In genomic region chr3:44643024-44643423, GRCh38 we compare ENCODE assay signal across 15 cellular contexts. TPM values are rescaled to one million over a fixed set of nuclear protein-coding genes. Genes with fewer than 3 reads are reported as not detected.
DNase-seq lines count a peak whose midpoint lies in the region; ATAC-seq, FAIRE-seq and TF ChIP-seq lines count a peak whose summit lies in the region.
"Had no signal": no experiment of that assay in that cellular context is flagged by ENCODE, and none has a peak within 500 bp of the region (broad histone marks: within the 10 kb centered on the region; RNA-seq: fewer than 3 reads in every experiment).

No MANE protein-coding gene starts in this region.

- no peak overlapping the region for H3K56ac ChIP-seq in mesendoderm (ENCODE audit: low read length)

- H3K9me3 Mint-ChIP-seq in stimulated activated naive B cell treated with anti-CD40 and anti-IgM and Interleukin-4, amounts not matched to agents 10 μg/mL and 1 μg/mL and 100 μg/mL, for 72 hours: peaks cover 24 to 35% of the 10 kb centered on the region in 2 donors

- H3K27me3 ChIP-seq in adipocyte (replicated peaks; ENCODE audit: control insufficient read depth, insufficient read depth, low read length) (no peaks in the 10 kb centered on the region), mesendoderm (ENCODE audit: insufficient read depth, low read length, poor library complexity) (peaks cover 1% of the 10 kb centered on the region)

- no CpG with 5 or more reads among the region's 4 CpGs for WGBS in mesendoderm (ENCODE audit: extremely low coverage, insufficient coverage, low lambda C conversion rate)

- no peak overlapping the region for H3K23ac ChIP-seq in mesendoderm (ENCODE audit: low read length)

- DNase-seq in H54 (ENCODE audit: insufficient read length, low spot score) (no peak), adipocyte (ENCODE audit: low read depth) (no peak), mesendoderm (peak; percentile 6), MV-4-11 (lab: John Stamatoyannopoulos, UW) (no peak), T-helper 17 cell (no peak), RKO (ENCODE audit: low spot score) (no peak)
- no peak for DNase-seq in stimulated activated naive B cell treated with anti-CD40 and anti-IgM and Interleukin-4, amounts not matched to agents 10 μg/mL and 1 μg/mL and 100 μg/mL, for 72 hours
- DNase-seq: CD4-positive, CD25-positive, alpha-beta regulatory T cell; DMS79; H9; KBM-7 had no signal

- no peak overlapping the region for H2BK120ac ChIP-seq in mesendoderm (ENCODE audit: low read depth, low read length)

- H3K4me1 ChIP-seq in adipocyte (ENCODE audit: control insufficient read depth, insufficient read depth, low read length): peaks cover under 1% of the 10 kb centered on the region
- no peaks in the 10 kb centered on the region for H3K4me1 ChIP-seq in mesendoderm (ENCODE audit: control insufficient read depth, low read depth, low read length)
- H3K4me1 ChIP-seq: A549 had no signal

- peak; percentile 27 for FAIRE-seq in H54 (lab: Jason Lieb, UNC)
- FAIRE-seq: A549, GM12891, HTR-8/SVneo had no signal

- H4K5ac ChIP-seq in mesendoderm (ENCODE audit: low read length): no peak overlapping the region

- H3K27ac Mint-ChIP-seq in stimulated activated naive B cell treated with anti-CD40 and anti-IgM and Interleukin-4, amounts not matched to agents 10 μg/mL and 1 μg/mL and 100 μg/mL, for 72 hours: peak overlapping the region; percentile 31
- H3K27ac Mint-ChIP-seq in T-helper 17 cell: no peak overlapping the region
- H3K27ac Mint-ChIP-seq: CD4-positive, CD25-positive, alpha-beta regulatory T cell; GM23338; H9 had no signal

- H3K79me2 ChIP-seq in mesendoderm (ENCODE audit: control insufficient read depth, insufficient read depth, low read length): no peaks in the 10 kb centered on the region

- H3K4me3 ChIP-seq in adipocyte (ENCODE audit: low read length): peak overlapping the region; percentile 67
- H3K4me3 ChIP-seq in mesendoderm (ENCODE audit: low read length): peak overlapping the region; percentile 12
- H3K4me3 ChIP-seq: A549, GM23338 had no signal

- H3K27ac ChIP-seq in mesendoderm (ENCODE audit: low read depth, low read length): no peak overlapping the region
- H3K27ac ChIP-seq: A549 had no signal

- H3K4me2 ChIP-seq in mesendoderm (ENCODE audit: low read length): no peak overlapping the region
- H3K4me2 ChIP-seq: A549, GM23338 had no signal

- no peak for ATAC-seq in stimulated activated naive B cell treated with anti-CD40 and anti-IgM and Interleukin-4, amounts not matched to agents 10 μg/mL and 1 μg/mL and 100 μg/mL, for 72 hours (replicated peaks)
- no peak for ATAC-seq in T-helper 17 cell
- ATAC-seq: A549, GM23338 had no signal

- H2BK15ac ChIP-seq in mesendoderm (replicated peaks; ENCODE audit: low read depth): no peak overlapping the region

- H2AK5ac ChIP-seq in mesendoderm (ENCODE audit: low read length): no peak overlapping the region

- H3K9me3 ChIP-seq in adipocyte (ENCODE audit: control insufficient read depth, low read length) (peaks cover 50% of the 10 kb centered on the region), T-helper 17 cell (ENCODE audit: control insufficient read depth, low read length, poor library complexity, severe bottlenecking) (peaks cover 32% of the 10 kb centered on the region)

- no peak overlapping the region for H3K4me3 Mint-ChIP-seq in stimulated activated naive B cell treated with anti-CD40 and anti-IgM and Interleukin-4, amounts not matched to agents 10 μg/mL and 1 μg/mL and 100 μg/mL, for 72 hours
- H3K4me3 Mint-ChIP-seq in T-helper 17 cell: no peak overlapping the region
- H3K4me3 Mint-ChIP-seq: CD4-positive, CD25-positive, alpha-beta regulatory T cell; GM23338; H9 had no signal

- H3K36me3 ChIP-seq in adipocyte (ENCODE audit: control insufficient read depth, insufficient read depth, low read length, severe bottlenecking) (peaks cover 59% of the 10 kb centered on the region), mesendoderm (ENCODE audit: control insufficient read depth, insufficient read depth, low read length) (peaks cover 11% of the 10 kb centered on the region)

- no peak overlapping the region for H3K9ac ChIP-seq in adipocyte (ENCODE audit: low read length)
- H3K9ac ChIP-seq in mesendoderm (ENCODE audit: low read length): no peak overlapping the region

- no peak overlapping the region for H3K4ac ChIP-seq in mesendoderm (ENCODE audit: low read depth, low read length)

- no peak for TF ChIP-seq POLR2A in H54 (IDR thresholded peaks at IDR 0.05; ENCODE audit: low read depth, low read length)

- H2BK5ac ChIP-seq in mesendoderm (ENCODE audit: low read length): no peak overlapping the region

- no peak overlapping the region for H3K18ac ChIP-seq in mesendoderm (ENCODE audit: low read length)

- peaks cover 3% of the 10 kb centered on the region for H3K79me1 ChIP-seq in mesendoderm (ENCODE audit: low read length)

- no peaks in the 10 kb centered on the region for H3K27me3 Mint-ChIP-seq in stimulated activated naive B cell treated with anti-CD40 and anti-IgM and Interleukin-4, amounts not matched to agents 10 μg/mL and 1 μg/mL and 100 μg/mL, for 72 hours
- H3K27me3 Mint-ChIP-seq in T-helper 17 cell: no peaks in the 10 kb centered on the region
- H3K27me3 Mint-ChIP-seq: CD4-positive, CD25-positive, alpha-beta regulatory T cell had no signal

- H4K8ac ChIP-seq in mesendoderm (ENCODE audit: low read depth, low read length): no peak overlapping the region

- H3K36me3 Mint-ChIP-seq in stimulated activated naive B cell treated with anti-CD40 and anti-IgM and Interleukin-4, amounts not matched to agents 10 μg/mL and 1 μg/mL and 100 μg/mL, for 72 hours: peaks cover 43 to 66% of the 10 kb centered on the region in 2 donors
- H3K36me3 Mint-ChIP-seq in T-helper 17 cell (ENCODE audit: low read depth): peaks cover 8% of the 10 kb centered on the region

- H3K4me1 Mint-ChIP-seq in stimulated activated naive B cell treated with anti-CD40 and anti-IgM and Interleukin-4, amounts not matched to agents 10 μg/mL and 1 μg/mL and 100 μg/mL, for 72 hours: peaks cover 7 to 10% of the 10 kb centered on the region in 2 donors
- H3K4me1 Mint-ChIP-seq in T-helper 17 cell: no peaks in the 10 kb centered on the region

RNA-seq across cellular contexts. Expression of gene ZNF35, which starts 5.5 kb away (rescaled TPM):
- polyA plus RNA-seq in mesendoderm (2013, experiment 1 of 2): 12.9 TPM
- polyA plus RNA-seq in mesendoderm (2013, experiment 2 of 2): 13.4 TPM
- 1 to 10 TPM in 1 of 2 donors, under 1 TPM in 1; 0.62 to 1.6 TPM for total RNA-seq in T-helper 17 cell

RNA-seq across cellular contexts. Expression of gene ZNF197, which starts 18.2 kb away (rescaled TPM):
- 11.1 TPM for polyA plus RNA-seq in mesendoderm (2013, experiment 1 of 2)
- 10.2 TPM for polyA plus RNA-seq in mesendoderm (2013, experiment 2 of 2)
- 1 to 10 TPM; 5.0 to 6.3 TPM for total RNA-seq in T-helper 17 cell

RNA-seq across cellular contexts. Expression of gene ZNF660, which starts 58.3 kb away (rescaled TPM):
- polyA plus RNA-seq in mesendoderm (2013, experiment 1 of 2): 6.3 TPM
- polyA plus RNA-seq in mesendoderm (2013, experiment 2 of 2): 6.5 TPM
- total RNA-seq in T-helper 17 cell: under 1 TPM in 1 of 2 donors, not detected in 1; 0.20 TPM
- total RNA-seq: CD4-positive, CD25-positive, alpha-beta regulatory T cell had no signal
- polyA plus RNA-seq: A549 had no signal
